21 cellular contexts compared by ENCODE assay signal in genomic region chr6:22399693-22400092, GRCh38.
DNase-seq lines count a peak whose midpoint lies in the region; ATAC-seq, FAIRE-seq and TF ChIP-seq lines count a peak whose summit lies in the region.
"Had no signal": no experiment of that assay in that cellular context is flagged by ENCODE, and none has a peak within 500 bp of the region (broad histone marks: within the 10 kb centered on the region; RNA-seq: fewer than 3 reads in every experiment).

No MANE protein-coding gene starts in this region.

- CTCF ChIA-PET in PC-3 (lab: Charles Lee) (no interaction called here), H1 (lab: Charles Lee; ENCODE audit: partially characterized antibody) (no interaction called here)

- H3K79me2 ChIP-seq in PC-3 (ENCODE audit: low read length) (no peaks in the 10 kb centered on the region), H1 (ENCODE audit: control insufficient read depth in 1 of 2, insufficient read depth in 2 of 2, low read length in 2 of 2) (no peaks in the 10 kb centered on the region)

- no peak overlapping the region for H3K14ac ChIP-seq in H1 (ENCODE audit: insufficient read length)

- no TSS peak for BruUV-seq in PC-3 (replicated peaks; lab: Mats Ljungman, UMichigan)

- H4K20me1 ChIP-seq in PC-3 (ENCODE audit: low read length) (no peaks in the 10 kb centered on the region), H1 (replicated peaks in 1 of 2; ENCODE audit: control insufficient read depth in 1 of 2, insufficient read depth in 2 of 2, low read length in 2 of 2) (no peaks in the 10 kb centered on the region)

- H2BK120ac ChIP-seq in H1 (replicated peaks; ENCODE audit: low read depth, low read length), result no peak overlapping the region

- no peaks in the 10 kb centered on the region for H3K27me3 ChIP-seq in PC-3 (ENCODE audit: low read length)
- no peaks in the 10 kb centered on the region for H3K27me3 ChIP-seq in H1 (replicated peaks in 1 of 4; ENCODE audit: control insufficient read depth in 3 of 4, extremely low read depth in 1 of 4, insufficient read depth in 3 of 4, low read length in 3 of 4)
- H3K27me3 ChIP-seq: heart left ventricle had no signal

- H2BK15ac ChIP-seq in H1 (ENCODE audit: low read length), result no peak overlapping the region

- no peak overlapping the region for H3K4me3 ChIP-seq in PC-3 (ENCODE audit: low read length)
- H3K4me3 ChIP-seq in H1 (ENCODE audit: extremely low read depth in 1 of 4, insufficient read depth in 2 of 4, low read depth in 3 of 4, low read length in 4 of 4), result no peak overlapping the region
- H3K4me3 ChIP-seq: heart left ventricle had no signal

- DNase-seq in DMS53 (lab: John Stamatoyannopoulos, UW), result peak; percentile 88
- peak; percentile 86 for DNase-seq in PC-3
- no peak for DNase-seq in H1 (ENCODE audit: low read depth in 1 of 2, low spot score in 2 of 2)
- DNase-seq in left kidney (ENCODE audit: low read depth, low spot score), result peak; percentile 30
- no peak for DNase-seq in NCI-H526 treated with DMSO at 0.1 percent for 48 hours (lab: John Stamatoyannopoulos, UW)
- no peak for DNase-seq in GM13977 (ENCODE audit: low spot score)
- DNase-seq: activated effector memory CD4-positive, alpha-beta T cell treated with Interleukin-2 at 50 U/mL for 16 hours; amniotic stem cell; GF-D8; heart left ventricle; kidney; midbrain; MV-4-11; NCI-H524 treated with DMSO at 0.1 percent for 48 hours; nucleus accumbens; substantia nigra; T-cell had no signal

- no peaks in the 10 kb centered on the region for H3K23me2 ChIP-seq in H1 (ENCODE audit: low read depth, low read length)

- H2BK5ac ChIP-seq in H1 (ENCODE audit: low read depth, low read length), result no peak overlapping the region

- no peak overlapping the region for H3K18ac ChIP-seq in H1 (ENCODE audit: extremely low read depth, low read length)

- no peak for TF ChIP-seq EP300 in H1 (IDR thresholded peaks at IDR 0.05; ENCODE audit: borderline replicate concordance in 1 of 2, low read depth in 2 of 2, low read length in 2 of 2)

- H2AK5ac ChIP-seq in H1 (ENCODE audit: low read depth, low read length), result no peak overlapping the region

- FAIRE-seq in H1 (lab: Jason Lieb, UNC), result no peak
- FAIRE-seq: GM12892, kidney had no signal

- H4K5ac ChIP-seq in H1 (ENCODE audit: insufficient read length, low read depth, low read length), result no peak overlapping the region

- H3K56ac ChIP-seq in H1 (replicated peaks; ENCODE audit: insufficient read length, low read depth, low read length), result no peak overlapping the region

- H3K23ac ChIP-seq in H1 (ENCODE audit: insufficient read length), result no peak overlapping the region

- TF ChIP-seq RAD21 in H1 (IDR thresholded peaks at IDR 0.05 in 1 of 2, conservative IDR thresholded peaks at IDR 0.05 in 1 of 2; ENCODE audit: low read depth in 2 of 2, low read length in 2 of 2), result no peak

- no peaks in the 10 kb centered on the region for H3K9me2 ChIP-seq in PC-3 (replicated peaks; ENCODE audit: low read length)

- in situ Hi-C loops in GM13977 (cut with MboI; ENCODE audit: low pct_unique_long_range_greater_than_20kb, low sequenced_read_pairs, unreplicated experiment), result no loop called here

- TF ChIP-seq CTCF in PC-3 (conservative IDR thresholded peaks at IDR 0.05; ENCODE audit: low read depth, low read length), result no peak
- no peak for TF ChIP-seq CTCF in H1 (IDR thresholded peaks at IDR 0.05; ENCODE audit: control extremely low read depth in 1 of 3, insufficient read depth in 1 of 3, low read depth in 1 of 3, low read length in 3 of 3)
- no peak for TF ChIP-seq CTCF in GM13977 (IDR thresholded peaks at IDR 0.05; ENCODE audit: extremely low read depth, insufficient read depth, missing control alignments)

- TF ChIP-seq POLR2A in H1 (IDR thresholded peaks at IDR 0.05; ENCODE audit: control extremely low read depth in 1 of 2, low read depth in 2 of 2, low read length in 2 of 2), result no peak

- H3K4me2 ChIP-seq in PC-3 (ENCODE audit: low read length) (peak overlapping the region; percentile 48), H1 (ENCODE audit: insufficient read depth in 1 of 2, low read depth in 2 of 2, low read length in 2 of 2) (no peak overlapping the region)

- no peaks in the 10 kb centered on the region for H3K9me3 ChIP-seq in PC-3 (ENCODE audit: low read length)
- H3K9me3 ChIP-seq in H1 (ENCODE audit: insufficient read depth in 2 of 2, low read depth in 1 of 2, low read length in 1 of 2), result no peaks in the 10 kb centered on the region
- H3K9me3 ChIP-seq: heart left ventricle had no signal

- peak overlapping the region; percentile 68; the same call in 1 of the 2 replicates for H4K8ac ChIP-seq in H1 (ENCODE audit: extremely low read depth, insufficient read depth, low read length)

- POLR2A ChIA-PET in PC-3 (lab: Charles Lee; ENCODE audit: unreplicated experiment) (no interaction called here), H1 (lab: Charles Lee; ENCODE audit: partially characterized antibody) (no interaction called here)

- H3K9ac ChIP-seq in PC-3 (ENCODE audit: low read length) (no peak overlapping the region), H1 (replicated peaks in 1 of 4; ENCODE audit: extremely low read depth in 1 of 4, low read depth in 3 of 4, low read length in 3 of 4) (no peak overlapping the region)

- intact Hi-C loops in PC-3 (cut with micrococcal nuclease), result no loop called here

- H3K79me1 ChIP-seq in H1 (ENCODE audit: low read depth, low read length), result no peaks in the 10 kb centered on the region

- H3K36me3 ChIP-seq in PC-3 (ENCODE audit: low read depth, low read length) (no peaks in the 10 kb centered on the region), H1 (ENCODE audit: control insufficient read depth in 2 of 4, insufficient read depth in 4 of 4, low read length in 3 of 4) (no peaks in the 10 kb centered on the region)
- H3K36me3 ChIP-seq: heart left ventricle had no signal

- peak; percentile 100 for ATAC-seq in PC-3
- ATAC-seq in HG02642 (IDR thresholded peaks at IDR 0.05; ENCODE audit: poor library complexity, unreplicated experiment), result no peak
- no peak for ATAC-seq in HG03045 (IDR thresholded peaks at IDR 0.05; ENCODE audit: unreplicated experiment)
- ATAC-seq: heart left ventricle, sciatic nerve, T-cell had no signal

- H3K27ac ChIP-seq in PC-3 (ENCODE audit: low read length), result peak overlapping the region; percentile 37
- no peak overlapping the region for H3K27ac ChIP-seq in H1 (ENCODE audit: low read depth, low read length)
- H3K27ac ChIP-seq: heart left ventricle had no signal

- no peak overlapping the region for H2BK20ac ChIP-seq in H1 (ENCODE audit: low read length)

- H3F3A ChIP-seq in PC-3 (ENCODE audit: low read length, unreplicated experiment), result no peaks in the 10 kb centered on the region

- no peak overlapping the region for H4K91ac ChIP-seq in H1 (replicated peaks; ENCODE audit: insufficient read length, low read length)

- H2BK12ac ChIP-seq in H1 (ENCODE audit: low read depth, low read length), result no peak overlapping the region

- WGBS in H1 (ENCODE audit: extremely low coverage in 1 of 2, insufficient coverage in 1 of 2, insufficient read length in 1 of 2, insufficient replicate concordance in 2 of 2, low coverage in 1 of 2, low lambda C conversion rate in 2 of 2, missing lambda C conversion rate in 1 of 2), 2 experiments, result 89% methylated on average over 4 of the region's 4 CpGs; no CpG with 5 or more reads in 1 of the 2 experiments

- H2AFZ ChIP-seq in PC-3 (ENCODE audit: low read length), result 0 out of 2 replicates have a peak overlapping the region, but pooled peaks have one; percentile 47
- H2AFZ ChIP-seq in H1 (ENCODE audit: low read length), result no peak overlapping the region

- H3K4me1 ChIP-seq in PC-3 (ENCODE audit: insufficient read depth, low read length) (peaks cover 26% of the 10 kb centered on the region), H1 (replicated peaks in 1 of 4; ENCODE audit: control insufficient read depth in 3 of 4, insufficient read depth in 4 of 4, low read length in 3 of 4) (peaks cover 0 to 6% (median 3%) of the 10 kb centered on the region in 4 experiments; a peak in 1 of 7 replicates)
- H3K4me1 ChIP-seq: heart left ventricle had no signal

- no peak overlapping the region for H3K4ac ChIP-seq in H1 (replicated peaks; ENCODE audit: insufficient read length, low read depth, low read length)

TF ChIP-seq in H1, 55 proteins besides CTCF, POLR2A, EP300 and RAD21:
- TF ChIP-seq MAX (IDR thresholded peaks at IDR 0.05) (no peak), GTF2F1 (IDR thresholded peaks at IDR 0.05; ENCODE audit: borderline replicate concordance, low read depth, low read length) (no peak), SIN3A (conservative IDR thresholded peaks at IDR 0.05 in 1 of 2, IDR thresholded peaks at IDR 0.05 in 1 of 2; ENCODE audit: low read depth in 1 of 2, low read length in 2 of 2) (no peak), SP2 (IDR thresholded peaks at IDR 0.05; ENCODE audit: low read length) (no peak), JUN (IDR thresholded peaks at IDR 0.05; ENCODE audit: low read depth, low read length) (no peak)

Comparison
In these comparisons a context has a peak if more than half of its experiments do, and no peak if none do; other contexts are left out.
1. DNase-seq: peak in DMS53 (single experiment), PC-3 (single experiment) and left kidney (single experiment); none in H1 (0 of 2), NCI-H526 treated with DMSO at 0.1 percent for 48 hours (single experiment) and GM13977 (single experiment).